Comparison of ENCODE assay signal across 1 cellular context in the genomic region with DNA sequence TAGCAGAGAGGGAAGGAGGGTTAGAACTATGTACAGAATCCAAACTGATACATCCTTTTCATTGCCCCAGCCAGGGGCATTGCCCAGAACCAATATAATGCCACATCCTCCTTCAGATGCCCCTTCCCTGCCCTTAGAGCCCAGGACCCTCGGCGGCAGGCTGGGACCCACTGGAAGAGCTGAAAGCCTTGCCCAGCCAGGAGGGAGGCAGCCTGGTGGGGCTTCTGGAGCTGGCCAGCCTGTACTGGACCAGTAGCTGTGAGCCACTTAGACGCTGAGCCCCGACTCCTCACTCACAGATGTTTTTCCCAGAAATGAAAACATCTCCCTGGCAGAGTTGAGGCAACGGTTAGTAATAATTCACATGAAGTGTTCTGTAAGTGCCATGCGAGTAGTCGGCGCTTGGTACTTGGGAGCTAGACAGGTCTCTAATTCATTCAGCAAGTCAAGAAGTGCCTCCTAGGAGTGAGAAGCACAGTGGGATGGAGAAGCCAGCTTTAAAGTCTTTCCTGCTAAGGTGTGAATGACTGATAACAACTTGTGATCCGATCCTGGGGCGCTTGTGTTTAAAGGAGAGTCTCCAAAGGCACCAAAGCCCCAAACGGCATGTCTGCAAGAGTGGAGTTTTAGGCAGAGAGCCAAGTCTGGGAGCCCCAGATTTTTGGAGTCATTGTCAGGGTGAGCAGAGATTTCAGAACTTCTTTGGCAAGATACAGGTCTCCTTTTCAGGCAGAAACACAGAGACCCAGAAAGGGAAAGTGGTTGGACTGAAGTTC.
TF ChIP-seq lines count a peak whose summit lies in the region.

No MANE protein-coding gene starts in this region.

TF ChIP-seq in GM23338, 12 proteins besides CTCF, POLR2A, EP300 and RAD21 (continued from another document):
- TF ChIP-seq ZNF462 (CRISPR knock-in tag; IDR thresholded peaks at IDR 0.05) (no peak), CREB1 (CRISPR knock-in tag; IDR thresholded peaks at IDR 0.05; ENCODE audit: low read depth) (no peak), ZNF114 (CRISPR knock-in tag; IDR thresholded peaks at IDR 0.05) (no peak), EZH2phosphoT487 (IDR thresholded peaks at IDR 0.05; ENCODE audit: unreplicated experiment) (no peak), REST (IDR thresholded peaks at IDR 0.05; ENCODE audit: unreplicated experiment) (no peak), STAT1 (IDR thresholded peaks at IDR 0.05; ENCODE audit: unreplicated experiment) (no peak), ZNF331 (CRISPR knock-in tag; IDR thresholded peaks at IDR 0.05; ENCODE audit: low read depth) (no peak), EZH2 (IDR thresholded peaks at IDR 0.05; ENCODE audit: low read depth, unreplicated experiment) (no peak), POLR2AphosphoS5 (IDR thresholded peaks at IDR 0.05; ENCODE audit: low read depth) (no peak), ETS1 (IDR thresholded peaks at IDR 0.05) (no peak), JUNB (IDR thresholded peaks at IDR 0.05; ENCODE audit: unreplicated experiment) (no peak)
